9 cellular contexts compared by ENCODE assay signal in the genomic region with DNA sequence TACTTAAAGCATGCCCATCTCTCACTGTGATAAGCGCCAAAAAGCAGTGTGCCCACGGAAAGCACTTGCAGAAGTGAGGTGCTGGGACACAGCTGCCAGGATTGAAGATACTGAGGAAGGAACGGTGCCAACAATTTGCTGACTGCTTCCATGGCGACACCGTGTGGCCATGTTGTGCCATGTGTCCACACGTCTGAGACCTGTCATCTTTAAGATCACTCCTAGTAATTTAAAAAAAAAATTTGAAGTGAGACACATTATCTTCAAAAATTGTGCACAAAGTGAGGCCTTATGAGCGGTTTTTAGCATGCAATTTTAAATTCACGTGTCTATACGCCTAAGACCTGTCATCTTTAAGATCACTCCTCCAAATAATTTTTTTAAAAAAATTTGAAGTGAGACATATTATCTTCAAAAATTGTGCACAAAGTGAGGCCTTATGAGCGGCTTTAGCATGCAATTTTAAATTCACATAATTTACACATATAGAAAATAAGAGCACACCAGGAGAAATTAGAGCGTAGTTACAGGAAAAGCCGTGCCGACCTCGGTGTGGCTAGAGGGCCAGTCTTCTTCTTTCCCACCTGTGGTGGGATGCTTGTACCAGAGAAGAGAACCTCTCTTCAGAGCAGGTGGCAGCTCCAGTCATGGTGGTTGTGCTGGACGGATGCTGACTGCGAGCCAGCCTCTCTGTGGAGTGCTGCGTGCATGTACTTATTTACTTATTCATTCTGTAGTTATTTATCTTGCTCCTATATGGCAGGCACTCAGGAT. TPM values are rescaled to one million over a fixed set of nuclear protein-coding genes. Genes with fewer than 3 reads are reported as not detected.
DNase-seq lines count a peak whose midpoint lies in the region; ATAC-seq and TF ChIP-seq lines count a peak whose summit lies in the region.
"Had no signal": no experiment of that assay in that cellular context is flagged by ENCODE, and none has a peak within 500 bp of the region (broad histone marks: within the 10 kb centered on the region; RNA-seq: fewer than 3 reads in every experiment).

No MANE protein-coding gene starts in this region.

- no peaks in the 10 kb centered on the region for H3K36me3 Mint-ChIP-seq in HFFc6 (ENCODE audit: low read depth)
- H3K36me3 Mint-ChIP-seq in activated naive CD8-positive, alpha-beta T cell treated with anti-CD3 and anti-CD28 coated beads for 36 hours = no peaks in the 10 kb centered on the region

- DNase-seq in CMK (ENCODE audit: low read depth) (peak; percentile 56), HFFc6 (peak; percentile 2), Peyer's patch (peak in 2 of 3 donors; percentile 30 to 73), left ventricle myocardium superior (peak; percentile 71), smooth muscle cell (lab: John Stamatoyannopoulos, UW; ENCODE audit: unreplicated experiment) (no peak), GOT3 (lab: John Stamatoyannopoulos, UW) (no peak)
- DNase-seq in activated naive CD8-positive, alpha-beta T cell treated with anti-CD3 and anti-CD28 coated beads for 36 hours = peak; percentile 55

- H3K27me3 Mint-ChIP-seq in HFFc6 (ENCODE audit: insufficient read depth) = peaks cover 5% of the 10 kb centered on the region
- H3K27me3 Mint-ChIP-seq in activated naive CD8-positive, alpha-beta T cell treated with anti-CD3 and anti-CD28 coated beads for 36 hours = peaks cover 7% of the 10 kb centered on the region

- no peak overlapping the region for H3K9ac ChIP-seq in smooth muscle cell (ENCODE audit: low read depth)

- H3K27me3 ChIP-seq in Peyer's patch (peaks cover 0 to 7% of the 10 kb centered on the region in 2 donors), smooth muscle cell (ENCODE audit: low read depth) (peaks cover 33% of the 10 kb centered on the region)

- no peak overlapping the region for H3K4me3 Mint-ChIP-seq in HFFc6
- no peak overlapping the region for H3K4me3 Mint-ChIP-seq in activated naive CD8-positive, alpha-beta T cell treated with anti-CD3 and anti-CD28 coated beads for 36 hours

- no peaks in the 10 kb centered on the region for H4K20me1 ChIP-seq in smooth muscle cell (ENCODE audit: low read depth)

- peaks cover 11% of the 10 kb centered on the region; the same call in 1 of the 2 replicates for H3K9me3 Mint-ChIP-seq in HFFc6
- H3K9me3 Mint-ChIP-seq in activated naive CD8-positive, alpha-beta T cell treated with anti-CD3 and anti-CD28 coated beads for 36 hours = no peaks in the 10 kb centered on the region

- ATAC-seq in left ventricle myocardium superior = peak; percentile 85
- no peak for ATAC-seq in GM19023 (IDR thresholded peaks at IDR 0.05; ENCODE audit: unreplicated experiment)

- TF ChIP-seq POLR2A in Peyer's patch (IDR thresholded peaks at IDR 0.05) = no peak

- no peaks in the 10 kb centered on the region for H3K36me3 ChIP-seq in Peyer's patch
- H3K36me3 ChIP-seq in smooth muscle cell (ENCODE audit: low read depth) = no peaks in the 10 kb centered on the region

- H3K79me2 ChIP-seq in smooth muscle cell (ENCODE audit: low read depth) = no peaks in the 10 kb centered on the region

- H3F3A ChIP-seq in smooth muscle cell (ENCODE audit: low read depth) = no peaks in the 10 kb centered on the region

- no peak overlapping the region for H2AFZ ChIP-seq in smooth muscle cell (ENCODE audit: low read depth)

- H3K4me1 ChIP-seq in Peyer's patch = no peaks in the 10 kb centered on the region
- no peaks in the 10 kb centered on the region for H3K4me1 ChIP-seq in smooth muscle cell (ENCODE audit: low read depth)

- peak; percentile 72 for TF ChIP-seq CTCF in HFFc6 (IDR thresholded peaks at IDR 0.05)
- TF ChIP-seq CTCF in Peyer's patch (IDR thresholded peaks at IDR 0.05) = peak; percentile 31 to 53 (median 45)
- TF ChIP-seq CTCF in smooth muscle cell (IDR thresholded peaks at IDR 0.05; ENCODE audit: borderline replicate concordance, insufficient read depth, poor library complexity, severe bottlenecking) = peak; percentile 63

- intact Hi-C loops in left ventricle myocardium superior (cut with micrococcal nuclease) = no loop called here

- H3K4me2 ChIP-seq in smooth muscle cell = no peak overlapping the region

- WGBS in smooth muscle cell (ENCODE audit: low lambda C conversion rate) = 40% methylated on average over 17 of the region's 17 CpGs

- H3K9me3 ChIP-seq in Peyer's patch (no peaks in the 10 kb centered on the region), smooth muscle cell (replicated peaks; ENCODE audit: low read depth) (no peaks in the 10 kb centered on the region)

- H3K4me3 ChIP-seq in Peyer's patch (no peak overlapping the region), smooth muscle cell (no peak overlapping the region)
- H3K4me3 ChIP-seq: SK-N-MC had no signal

- H3K27ac ChIP-seq in Peyer's patch = no peak overlapping the region
- no peak overlapping the region for H3K27ac ChIP-seq in smooth muscle cell (ENCODE audit: low read depth)
- H3K27ac ChIP-seq: SK-N-MC had no signal

- H3K4me1 Mint-ChIP-seq in HFFc6 (ENCODE audit: low read depth) = no peaks in the 10 kb centered on the region
- peaks cover 7% of the 10 kb centered on the region for H3K4me1 Mint-ChIP-seq in activated naive CD8-positive, alpha-beta T cell treated with anti-CD3 and anti-CD28 coated beads for 36 hours

- no peak overlapping the region for H3K27ac Mint-ChIP-seq in HFFc6
- no peak overlapping the region for H3K27ac Mint-ChIP-seq in activated naive CD8-positive, alpha-beta T cell treated with anti-CD3 and anti-CD28 coated beads for 36 hours

RNA-seq across cellular contexts. Expression of a gene that starts 21.4 kb away (rescaled TPM):
- not detected for total RNA-seq in HFFc6 (2021; fragmentation: NEBNext Ultra II Directional; extraction: Animal tissue kit (Norgen Biotek cat#: 25700))
- 10 to 100 TPM in 1 of 4 donors, 1 to 10 TPM in 3; 3.9 to 17.3 (median 6.1) TPM for total RNA-seq in Peyer's patch
- total RNA-seq in activated naive CD8-positive, alpha-beta T cell treated with anti-CD3 and anti-CD28 coated beads for 36 hours = 1 to 10 TPM; 5.2 to 6.0 TPM
- total RNA-seq in left ventricle myocardium superior = 8.0 TPM
- total RNA-seq in smooth muscle cell = not detected in 2 replicates
- polyA plus RNA-seq in smooth muscle cell = 0.56 TPM in 1 of 2 replicates, not detected in the other

Comparison
In these comparisons a context has a peak if more than half of its experiments do, and no peak if none do; other contexts are left out.
1. DNase-seq: peak in CMK (single experiment), HFFc6 (single experiment), Peyer's patch (2 of 3), activated naive CD8-positive, alpha-beta T cell treated with anti-CD3 and anti-CD28 coated beads for 36 hours (single experiment) and left ventricle myocardium superior (single experiment); none in smooth muscle cell (single experiment) and GOT3 (single experiment).
2. Peak in every context shown above with its lines, with median percentiles within 50 percentile points of each other: CTCF ChIP-seq.